In genomic region chr5:20113930-20114329, GRCh38 we compare ENCODE assay signal across 1 cellular context.
TF ChIP-seq lines count a peak whose summit lies in the region.

No MANE protein-coding gene starts in this region.

TF ChIP-seq in K562, 482 proteins besides CTCF, POLR2A, EP300 and RAD21 (continued from another document):
- TF ChIP-seq ZNF609 (CRISPR knock-in tag; IDR thresholded peaks at IDR 0.05; ENCODE audit: borderline replicate concordance) (no peak), MAFG (tag; conservative IDR thresholded peaks at IDR 0.05) (peak; percentile 20; the same call in 1 of the 2 replicates), SMAD2 (IDR thresholded peaks at IDR 0.05; ENCODE audit: low read depth, low read length) (no peak), C11orf30 (IDR thresholded peaks at IDR 0.05; ENCODE audit: low read depth) (peak; percentile 17; the same call in 1 of the 2 replicates), ZNF57 (CRISPR knock-in tag; IDR thresholded peaks at IDR 0.05) (no peak), PHB2 (IDR thresholded peaks at IDR 0.05; ENCODE audit: low read depth) (no peak), HIVEP1 (CRISPR knock-in tag; IDR thresholded peaks at IDR 0.05) (no peak), HDAC3 (IDR thresholded peaks at IDR 0.05; ENCODE audit: borderline replicate concordance, partially characterized antibody) (no peak), HSF4 (CRISPR knock-in tag; IDR thresholded peaks at IDR 0.05; ENCODE audit: borderline replicate concordance) (no peak), ZC3H11A (IDR thresholded peaks at IDR 0.05; ENCODE audit: low read depth, low read length) (no peak), ZNF778 (CRISPR knock-in tag; IDR thresholded peaks at IDR 0.05) (no peak), JUN (IDR thresholded peaks at IDR 0.05; ENCODE audit: borderline replicate concordance, low read depth, low read length) (no peak), JUN (CRISPR knock-in tag; IDR thresholded peaks at IDR 0.05; ENCODE audit: borderline replicate concordance) (no peak), SMARCA4 (IDR thresholded peaks at IDR 0.05) (no peak), GTF2F1 (IDR thresholded peaks at IDR 0.05; ENCODE audit: low read depth, low read length) (no peak), SPI1 (IDR thresholded peaks at IDR 0.05; ENCODE audit: borderline replicate concordance, low read depth, low read length) (no peak), NR2C2 (CRISPR knock-in tag; IDR thresholded peaks at IDR 0.05) (no peak), NR2C2 (tag; IDR thresholded peaks at IDR 0.05) (no peak)
- TF ChIP-seq, protein P1, sequence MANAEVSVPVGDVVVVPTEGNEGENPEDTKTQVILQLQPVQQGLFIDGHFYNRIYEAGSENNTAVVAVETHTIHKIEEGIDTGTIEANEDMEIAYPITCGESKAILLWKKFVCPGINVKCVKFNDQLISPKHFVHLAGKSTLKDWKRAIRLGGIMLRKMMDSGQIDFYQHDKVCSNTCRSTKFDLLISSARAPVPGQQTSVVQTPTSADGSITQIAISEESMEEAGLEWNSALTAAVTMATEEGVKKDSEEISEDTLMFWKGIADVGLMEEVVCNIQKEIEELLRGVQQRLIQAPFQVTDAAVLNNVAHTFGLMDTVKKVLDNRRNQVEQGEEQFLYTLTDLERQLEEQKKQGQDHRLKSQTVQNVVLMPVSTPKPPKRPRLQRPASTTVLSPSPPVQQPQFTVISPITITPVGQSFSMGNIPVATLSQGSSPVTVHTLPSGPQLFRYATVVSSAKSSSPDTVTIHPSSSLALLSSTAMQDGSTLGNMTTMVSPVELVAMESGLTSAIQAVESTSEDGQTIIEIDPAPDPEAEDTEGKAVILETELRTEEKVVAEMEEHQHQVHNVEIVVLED (CRISPR knock-in tag; IDR thresholded peaks at IDR 0.05), result no peak
- TF ChIP-seq, protein P2, sequence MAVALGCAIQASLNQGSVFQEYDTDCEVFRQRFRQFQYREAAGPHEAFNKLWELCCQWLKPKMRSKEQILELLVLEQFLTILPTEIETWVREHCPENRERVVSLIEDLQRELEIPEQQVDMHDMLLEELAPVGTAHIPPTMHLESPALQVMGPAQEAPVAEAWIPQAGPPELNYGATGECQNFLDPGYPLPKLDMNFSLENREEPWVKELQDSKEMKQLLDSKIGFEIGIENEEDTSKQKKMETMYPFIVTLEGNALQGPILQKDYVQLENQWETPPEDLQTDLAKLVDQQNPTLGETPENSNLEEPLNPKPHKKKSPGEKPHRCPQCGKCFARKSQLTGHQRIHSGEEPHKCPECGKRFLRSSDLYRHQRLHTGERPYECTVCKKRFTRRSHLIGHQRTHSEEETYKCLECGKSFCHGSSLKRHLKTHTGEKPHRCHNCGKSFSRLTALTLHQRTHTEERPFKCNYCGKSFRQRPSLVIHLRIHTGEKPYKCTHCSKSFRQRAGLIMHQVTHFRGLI (CRISPR knock-in tag; IDR thresholded peaks at IDR 0.05), result no peak
